ENCODE assay signal across 16 cellular contexts in genomic region chr1:42992043-42992697, GRCh38.
"Had no signal": no experiment of that assay in that cellular context is flagged by ENCODE, and none has a peak within 500 bp of the region (broad histone marks: within the 10 kb centered on the region; RNA-seq: fewer than 3 reads in every experiment).

No MANE protein-coding gene starts in this region.

- ATAC-seq: activated naive CD8-positive, alpha-beta T cell treated with anti-CD3 and anti-CD28 coated beads, Interleukin-2, amount 50 U/mL, for 24 hours; gastrocnemius medialis; heart right ventricle; pancreas; stimulated activated naive B cell treated with anti-CD40 and anti-IgM and Interleukin-4, amounts not matched to agents 10 μg/mL and 1 μg/mL and 100 μg/mL, for 72 hours; upper lobe of right lung had no signal

- H3K27me3 Mint-ChIP-seq: activated naive CD8-positive, alpha-beta T cell treated with anti-CD3 and anti-CD28 coated beads, Interleukin-2, amount 50 U/mL, for 24 hours; naive B cell; stimulated activated naive B cell treated with anti-CD40 and anti-IgM and Interleukin-4, amounts not matched to agents 10 μg/mL and 1 μg/mL and 100 μg/mL, for 72 hours had no signal

- H3K9me3 Mint-ChIP-seq: activated T-helper 1 cell treated with anti-CD3 and anti-CD28 coated beads, Interleukin-12 subunit alpha, Interleukin-12 subunit beta, Interleukin-2, Interleukin-4 antibody, amounts not matched to agents 30 ng/mL and 10 ng/mL and 1 ng/mL, durations not matched to agents 14 hours and 24 hours and 36 hours had no signal

- H3K27ac Mint-ChIP-seq: activated naive CD8-positive, alpha-beta T cell treated with anti-CD3 and anti-CD28 coated beads, Interleukin-2, amount 50 U/mL, for 24 hours; activated T-helper 1 cell treated with anti-CD3 and anti-CD28 coated beads, Interleukin-12 subunit alpha, Interleukin-12 subunit beta, Interleukin-2, Interleukin-4 antibody, amounts not matched to agents 30 ng/mL and 10 ng/mL and 1 ng/mL, durations not matched to agents 14 hours and 24 hours and 36 hours; stimulated activated naive B cell treated with anti-CD40 and anti-IgM and Interleukin-4, amounts not matched to agents 10 μg/mL and 1 μg/mL and 100 μg/mL, for 72 hours had no signal

- DNase-seq: activated CD4-positive, alpha-beta T cell treated with anti-CD3 and anti-CD28 coated beads for 48 hours; activated naive CD4-positive, alpha-beta T cell treated with Interleukin-2 at 50 U/mL for 16 hours; activated naive CD8-positive, alpha-beta T cell treated with anti-CD3 and anti-CD28 coated beads, Interleukin-2, amount 50 U/mL, for 24 hours; colonic mucosa; gastrocnemius medialis; heart right ventricle; left ventricle myocardium inferior; naive B cell; small intestine; stimulated activated naive B cell treated with anti-CD40 and anti-IgM and Interleukin-4, amounts not matched to agents 10 μg/mL and 1 μg/mL and 100 μg/mL, for 72 hours; upper lobe of right lung had no signal

- FAIRE-seq: astrocyte, endothelial cell of umbilical vein, keratinocyte, pancreas, small intestine had no signal

- H3K4me3 Mint-ChIP-seq: activated naive CD8-positive, alpha-beta T cell treated with anti-CD3 and anti-CD28 coated beads, Interleukin-2, amount 50 U/mL, for 24 hours; activated T-helper 1 cell treated with anti-CD3 and anti-CD28 coated beads, Interleukin-12 subunit alpha, Interleukin-12 subunit beta, Interleukin-2, Interleukin-4 antibody, amounts not matched to agents 30 ng/mL and 10 ng/mL and 1 ng/mL, durations not matched to agents 14 hours and 24 hours and 36 hours; stimulated activated naive B cell treated with anti-CD40 and anti-IgM and Interleukin-4, amounts not matched to agents 10 μg/mL and 1 μg/mL and 100 μg/mL, for 72 hours had no signal
